ENCODE assay signal across 11 cellular contexts in the genomic region with DNA sequence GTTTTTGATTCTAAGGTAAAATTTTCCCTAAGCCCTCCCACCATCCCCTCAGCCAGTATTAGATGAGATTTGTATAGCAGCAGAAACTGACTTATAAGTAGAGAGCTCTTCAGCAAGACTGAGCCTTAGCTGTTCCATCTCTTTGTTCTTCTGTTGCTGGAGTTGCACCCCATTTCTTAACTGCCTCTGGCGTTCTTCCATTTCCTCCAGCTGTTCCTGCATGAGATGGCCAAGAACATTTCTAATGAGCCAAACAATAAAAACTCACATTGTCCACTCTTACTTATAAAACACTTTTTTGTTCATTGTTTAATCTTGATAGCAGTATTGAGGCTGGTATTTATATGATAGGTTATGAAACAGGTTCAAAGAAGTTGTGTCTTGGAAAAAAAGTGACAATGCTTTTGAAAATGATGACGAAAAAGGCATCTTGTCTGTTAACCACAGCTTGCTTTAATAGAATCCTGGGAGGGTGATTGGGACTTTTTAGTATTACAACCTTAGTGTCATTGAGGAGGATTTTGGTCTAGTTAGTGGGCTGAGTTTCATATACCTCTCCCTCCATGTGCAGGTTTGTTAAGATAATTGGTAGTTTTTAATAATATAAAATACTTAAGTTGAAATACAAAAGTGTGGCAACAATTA. TPM values are rescaled to one million over a fixed set of nuclear protein-coding genes. Genes with fewer than 3 reads are reported as not detected.
DNase-seq lines count a peak whose midpoint lies in the region; ATAC-seq and FAIRE-seq lines count a peak whose summit lies in the region.
"Had no signal": no experiment of that assay in that cellular context is flagged by ENCODE, and none has a peak within 500 bp of the region (broad histone marks: within the 10 kb centered on the region; RNA-seq: fewer than 3 reads in every experiment).

No MANE protein-coding gene starts in this region.

- intact Hi-C loops in activated naive CD4-positive, alpha-beta T cell treated with anti-CD3 and anti-CD28 coated beads for 36 hours (cut with micrococcal nuclease): loop anchor here (1.0 kb wide), 1 partner anchor 33 kb away; a partner anchor contains a TSS

- H3K27me3 ChIP-seq in muscle layer of colon (ENCODE audit: control insufficient read depth in 1 of 2, insufficient read depth in 2 of 2, low read length in 2 of 2): no peaks in the 10 kb centered on the region
- H3K27me3 ChIP-seq: BLaER1 treated with 17β-estradiol and CSF1 and Interleukin-3, amounts not matched to agents 10 nM and 100 nM had no signal

- H3K9me3 Mint-ChIP-seq in activated naive CD4-positive, alpha-beta T cell treated with anti-CD3 and anti-CD28 coated beads for 36 hours: no peaks in the 10 kb centered on the region
- H3K9me3 Mint-ChIP-seq in activated naive CD4-positive, alpha-beta T cell treated with anti-CD3 and anti-CD28 coated beads, Interleukin-2, amount 10 ng/mL, durations not matched to agents 7 days and 5 days: no peaks in the 10 kb centered on the region

- H3K36me3 Mint-ChIP-seq in activated naive CD4-positive, alpha-beta T cell treated with anti-CD3 and anti-CD28 coated beads for 36 hours (ENCODE audit: low read depth): peaks cover 37% of the 10 kb centered on the region
- H3K36me3 Mint-ChIP-seq in activated naive CD4-positive, alpha-beta T cell treated with anti-CD3 and anti-CD28 coated beads, Interleukin-2, amount 10 ng/mL, durations not matched to agents 7 days and 5 days: peaks cover 47% of the 10 kb centered on the region

- CTCF ChIA-PET in activated naive CD4-positive, alpha-beta T cell treated with anti-CD3 and anti-CD28 coated beads for 36 hours (lab: Charles Lee): interaction anchor here (2.0 kb wide), 1 partner anchor 28 kb away, joined by 8 read pairs; no protein-coding TSS in a partner anchor
- CTCF ChIA-PET in activated naive CD4-positive, alpha-beta T cell treated with anti-CD3 and anti-CD28 coated beads, Interleukin-2, amount 10 ng/mL, durations not matched to agents 7 days and 5 days (lab: Charles Lee): interaction anchor here (1.1 kb wide), 1 partner anchor 28 kb away, joined by 3 read pairs; no protein-coding TSS in a partner anchor

- H3K9me3 ChIP-seq in muscle layer of colon (ENCODE audit: low read length): no peaks in the 10 kb centered on the region
- H3K9me3 ChIP-seq: BLaER1 treated with 17β-estradiol and CSF1 and Interleukin-3, amounts not matched to agents 10 nM and 100 nM had no signal

- H3K4me1 ChIP-seq in muscle layer of colon (ENCODE audit: insufficient read depth, low read length) (peaks cover 21% of the 10 kb centered on the region), urinary bladder (ENCODE audit: insufficient read depth) (no peaks in the 10 kb centered on the region)
- H3K4me1 ChIP-seq: BLaER1 treated with 17β-estradiol and CSF1 and Interleukin-3, amounts not matched to agents 10 nM and 100 nM had no signal

- H3K27ac Mint-ChIP-seq in activated naive CD4-positive, alpha-beta T cell treated with anti-CD3 and anti-CD28 coated beads for 36 hours: peak overlapping the region; percentile 76
- no peak overlapping the region for H3K27ac Mint-ChIP-seq in activated naive CD4-positive, alpha-beta T cell treated with anti-CD3 and anti-CD28 coated beads, Interleukin-2, amount 10 ng/mL, durations not matched to agents 7 days and 5 days

- no peak overlapping the region for H3K9ac ChIP-seq in muscle layer of colon (ENCODE audit: low read length)
- H3K9ac ChIP-seq: BLaER1 treated with 17β-estradiol and CSF1 and Interleukin-3, amounts not matched to agents 10 nM and 100 nM had no signal

- H3K27ac ChIP-seq in muscle layer of colon (ENCODE audit: low read depth, low read length) (peak overlapping the region; percentile 36), urinary bladder (ENCODE audit: low read depth) (peak overlapping the region; percentile 81)
- H3K27ac ChIP-seq: BLaER1 treated with 17β-estradiol and CSF1 and Interleukin-3, amounts not matched to agents 10 nM and 100 nM had no signal

- 30% methylated on average over 2 of the region's 2 CpGs for WGBS in urinary bladder

- peaks cover 15% of the 10 kb centered on the region for H3K4me1 Mint-ChIP-seq in activated naive CD4-positive, alpha-beta T cell treated with anti-CD3 and anti-CD28 coated beads for 36 hours (ENCODE audit: low read depth)
- no peaks in the 10 kb centered on the region for H3K4me1 Mint-ChIP-seq in activated naive CD4-positive, alpha-beta T cell treated with anti-CD3 and anti-CD28 coated beads, Interleukin-2, amount 10 ng/mL, durations not matched to agents 7 days and 5 days

- no peaks in the 10 kb centered on the region for H3K27me3 Mint-ChIP-seq in activated naive CD4-positive, alpha-beta T cell treated with anti-CD3 and anti-CD28 coated beads for 36 hours (ENCODE audit: low read depth)
- H3K27me3 Mint-ChIP-seq in activated naive CD4-positive, alpha-beta T cell treated with anti-CD3 and anti-CD28 coated beads, Interleukin-2, amount 10 ng/mL, durations not matched to agents 7 days and 5 days: no peaks in the 10 kb centered on the region

- ATAC-seq in HG03521 (IDR thresholded peaks at IDR 0.05; ENCODE audit: unreplicated experiment): no peak

- no peak for DNase-seq in activated naive CD4-positive, alpha-beta T cell treated with anti-CD3 and anti-CD28 coated beads for 36 hours
- DNase-seq in activated naive CD4-positive, alpha-beta T cell treated with anti-CD3 and anti-CD28 coated beads, Interleukin-2, amount 10 ng/mL, durations not matched to agents 7 days and 5 days: no peak
- DNase-seq in cerebellum (ENCODE audit: low spot score): no peak
- DNase-seq in NCI-H2227 treated with DMSO at 0.1 percent for 48 hours (lab: John Stamatoyannopoulos, UW): no peak
- DNase-seq: activated T-cell treated with anti-CD3 and anti-CD28 coated beads, Interleukin-2, amount 50 U/mL, for 48 hours had no signal

- H3K36me3 ChIP-seq in muscle layer of colon (ENCODE audit: insufficient read depth, low read length): peaks cover 46% of the 10 kb centered on the region
- H3K36me3 ChIP-seq in urinary bladder (ENCODE audit: insufficient read depth): no peaks in the 10 kb centered on the region

- no peak overlapping the region for H3K4me3 ChIP-seq in muscle layer of colon (ENCODE audit: low read depth in 1 of 2, low read length in 2 of 2)
- H3K4me3 ChIP-seq in urinary bladder (ENCODE audit: low read depth, low read length): no peak overlapping the region
- H3K4me3 ChIP-seq: BLaER1 treated with 17β-estradiol and CSF1 and Interleukin-3, amounts not matched to agents 10 nM and 100 nM had no signal

- no peak overlapping the region for H3K4me3 Mint-ChIP-seq in activated naive CD4-positive, alpha-beta T cell treated with anti-CD3 and anti-CD28 coated beads for 36 hours
- H3K4me3 Mint-ChIP-seq in activated naive CD4-positive, alpha-beta T cell treated with anti-CD3 and anti-CD28 coated beads, Interleukin-2, amount 10 ng/mL, durations not matched to agents 7 days and 5 days: no peak overlapping the region

- peak; percentile 91 for FAIRE-seq in endometrium (lab: Jason Lieb, UNC)
- FAIRE-seq: RCC 7860 had no signal

RNA-seq across cellular contexts. Expression of a gene that starts 18.3 kb away (rescaled TPM):
- not detected for total RNA-seq in activated naive CD4-positive, alpha-beta T cell treated with anti-CD3 and anti-CD28 coated beads for 36 hours
- 22.4 TPM for total RNA-seq in urinary bladder
- polyA plus RNA-seq in urinary bladder: 13.3 TPM
- 2.4 TPM for total RNA-seq in cerebellum

RNA-seq across cellular contexts. Expression of a gene that starts 33.3 kb away (rescaled TPM):
- 100 to 1,000 TPM; 381 to 409 TPM for total RNA-seq in activated naive CD4-positive, alpha-beta T cell treated with anti-CD3 and anti-CD28 coated beads for 36 hours
- total RNA-seq in urinary bladder (151 TPM), cerebellum (145 TPM)
- polyA plus RNA-seq in urinary bladder: 82.6 TPM

RNA-seq across cellular contexts. Expression of a gene that starts 33.9 kb away (rescaled TPM):
- total RNA-seq in activated naive CD4-positive, alpha-beta T cell treated with anti-CD3 and anti-CD28 coated beads for 36 hours: 10 to 100 TPM; 53.7 to 56.7 TPM
- 37.4 TPM for total RNA-seq in urinary bladder
- polyA plus RNA-seq in urinary bladder: 33.9 TPM
- 34.2 TPM for total RNA-seq in cerebellum
